Comparison of ENCODE assay signal across 11 cellular contexts in the genomic region with DNA sequence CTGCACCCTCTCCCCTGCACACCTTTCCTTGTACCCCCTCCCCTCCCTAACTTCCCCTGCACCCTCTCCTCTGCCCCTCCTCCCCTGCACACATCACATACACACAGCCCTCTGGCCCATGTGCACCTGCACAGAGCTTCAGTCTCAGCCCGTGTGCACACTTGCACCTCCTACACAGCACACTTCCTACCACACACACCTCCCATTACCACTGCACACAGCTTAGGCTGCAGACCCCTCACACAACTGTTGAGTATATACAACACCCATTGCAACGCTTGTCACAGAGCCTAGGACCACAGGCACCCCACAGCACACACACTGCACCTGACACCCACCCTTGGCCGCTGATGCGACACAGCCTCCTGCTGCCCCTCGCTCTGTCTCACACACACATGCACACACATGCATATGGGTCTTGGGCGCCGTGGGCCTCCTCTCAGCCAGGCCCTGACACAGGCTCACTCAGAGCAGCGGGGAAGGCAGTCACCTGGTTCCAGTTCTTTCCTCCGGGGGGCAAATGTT. TPM values are rescaled to one million over a fixed set of nuclear protein-coding genes. Genes with fewer than 3 reads are reported as not detected.
DNase-seq lines count a peak whose midpoint lies in the region; ATAC-seq and TF ChIP-seq lines count a peak whose summit lies in the region.
"Had no signal": no experiment of that assay in that cellular context is flagged by ENCODE, and none has a peak within 500 bp of the region (broad histone marks: within the 10 kb centered on the region; RNA-seq: fewer than 3 reads in every experiment).

No MANE protein-coding gene starts in this region.

- peak overlapping the region; percentile 82 for H3K4me3 ChIP-seq in CD8-positive, alpha-beta T cell (ENCODE audit: low read depth, low read length)
- H3K4me3 ChIP-seq in OCI-LY7 (ENCODE audit: low read depth, low read length, poor library complexity, severe bottlenecking) (peak overlapping the region; percentile 54), esophagus squamous epithelium (peak overlapping the region; percentile 17 to 80 (median 60)), parathyroid adenoma (ENCODE audit: low read depth, low read length) (peak overlapping the region; percentile 16), smooth muscle cell (no peak overlapping the region)
- H3K4me3 ChIP-seq: PC-9, testis had no signal

- intact Hi-C loops in CD8-positive, alpha-beta T cell (cut with DNase I, micrococcal nuclease), result loop anchor here (2.0 kb wide), 1 partner anchor 92 kb away; a partner anchor contains a TSS
- intact Hi-C loops in OCI-LY7 (cut with micrococcal nuclease; ENCODE audit: unreplicated experiment), result no loop called here
- intact Hi-C loops in esophagus squamous epithelium (cut with DNase I), result no loop called here

- no peak for TF ChIP-seq CTCF in CD8-positive, alpha-beta T cell (IDR thresholded peaks at IDR 0.05)
- TF ChIP-seq CTCF in OCI-LY7 (conservative IDR thresholded peaks at IDR 0.05; ENCODE audit: low read length) (no peak), esophagus squamous epithelium (IDR thresholded peaks at IDR 0.05) (no peak), parathyroid adenoma (IDR thresholded peaks at IDR 0.05) (no peak), smooth muscle cell (IDR thresholded peaks at IDR 0.05; ENCODE audit: borderline replicate concordance, insufficient read depth, poor library complexity, severe bottlenecking) (no peak)

- H3K4me1 ChIP-seq in CD8-positive, alpha-beta T cell (ENCODE audit: insufficient read depth, low read length), result peaks cover 27% of the 10 kb centered on the region
- peaks cover 23% of the 10 kb centered on the region for H3K4me1 ChIP-seq in OCI-LY7 (ENCODE audit: insufficient read depth, low read length, poor library complexity, severe bottlenecking)
- H3K4me1 ChIP-seq in esophagus squamous epithelium, result peaks cover 18 to 56% (median 21%) of the 10 kb centered on the region in 3 donors
- no peaks in the 10 kb centered on the region for H3K4me1 ChIP-seq in parathyroid adenoma
- no peaks in the 10 kb centered on the region for H3K4me1 ChIP-seq in smooth muscle cell (ENCODE audit: low read depth)

- no TSS peak for BruUV-seq in OCI-LY7 (replicated peaks; lab: Mats Ljungman, UMichigan)

- H3F3A ChIP-seq in smooth muscle cell (ENCODE audit: low read depth), result no peaks in the 10 kb centered on the region

- peaks cover 31% of the 10 kb centered on the region for H3K4me1 Mint-ChIP-seq in CD8-positive, alpha-beta T cell (ENCODE audit: low read depth)

- no peaks in the 10 kb centered on the region for H3K9me3 ChIP-seq in CD8-positive, alpha-beta T cell (ENCODE audit: low read length)
- H3K9me3 ChIP-seq in OCI-LY7 (ENCODE audit: low read length) (no peaks in the 10 kb centered on the region), esophagus squamous epithelium (no peaks in the 10 kb centered on the region), parathyroid adenoma (ENCODE audit: control insufficient read depth, low read length) (no peaks in the 10 kb centered on the region), smooth muscle cell (replicated peaks; ENCODE audit: low read depth) (no peaks in the 10 kb centered on the region)
- H3K9me3 ChIP-seq: testis had no signal

- no peaks in the 10 kb centered on the region for H3K36me3 ChIP-seq in CD8-positive, alpha-beta T cell (ENCODE audit: insufficient read depth, low read length)
- H3K36me3 ChIP-seq in OCI-LY7 (ENCODE audit: insufficient read depth, low read length), result no peaks in the 10 kb centered on the region
- H3K36me3 ChIP-seq in esophagus squamous epithelium, result no peaks in the 10 kb centered on the region
- H3K36me3 ChIP-seq in parathyroid adenoma (ENCODE audit: control insufficient read depth, insufficient read depth, low read length), result no peaks in the 10 kb centered on the region
- H3K36me3 ChIP-seq in smooth muscle cell (ENCODE audit: low read depth), result no peaks in the 10 kb centered on the region

- peak in 2 of 7 experiments; percentile 21 to 59 for DNase-seq in CD8-positive, alpha-beta T cell
- DNase-seq in OCI-LY7 (ENCODE audit: low spot score), result peak; percentile 49
- no peak for DNase-seq in esophagus squamous epithelium (lab: John Stamatoyannopoulos, UW)
- DNase-seq in smooth muscle cell (lab: John Stamatoyannopoulos, UW; ENCODE audit: unreplicated experiment), result no peak
- no peak for DNase-seq in OCI-M2 (lab: John Stamatoyannopoulos, UW; ENCODE audit: unreplicated experiment)
- no peak for DNase-seq in T1000 (lab: John Stamatoyannopoulos, UW)
- DNase-seq: kidney glomerular epithelial cell, testis had no signal

- 47 to 68% methylated on average over 5 to 7 of the region's 9 CpGs for WGBS in esophagus squamous epithelium, 2 donors
- WGBS in smooth muscle cell (ENCODE audit: low lambda C conversion rate), result 85% methylated on average over 9 of the region's 9 CpGs

- no peaks in the 10 kb centered on the region for H3K9me2 ChIP-seq in OCI-LY7 (ENCODE audit: insufficient read depth, low read length)

- peak overlapping the region; percentile 70 for H3K27ac ChIP-seq in CD8-positive, alpha-beta T cell (ENCODE audit: low read depth, low read length)
- H3K27ac ChIP-seq in OCI-LY7 (ENCODE audit: low read depth, low read length, poor library complexity, severe bottlenecking), result no peak overlapping the region
- H3K27ac ChIP-seq in esophagus squamous epithelium, result peak overlapping the region in 3 of 4 donors; percentile 28 to 93 (median 80)
- H3K27ac ChIP-seq in parathyroid adenoma, result no peak overlapping the region
- H3K27ac ChIP-seq in smooth muscle cell (ENCODE audit: low read depth), result no peak overlapping the region
- H3K27ac ChIP-seq: PC-9, testis had no signal

- H3K4me2 ChIP-seq in OCI-LY7 (ENCODE audit: low read length) (peak overlapping the region; percentile 39), parathyroid adenoma (ENCODE audit: low read length) (no peak overlapping the region), smooth muscle cell (no peak overlapping the region)
- H3K4me2 ChIP-seq: PC-9 had no signal

- H3K36me3 Mint-ChIP-seq in CD8-positive, alpha-beta T cell, result peaks cover 9% of the 10 kb centered on the region

- no peaks in the 10 kb centered on the region for H3K27me3 ChIP-seq in CD8-positive, alpha-beta T cell (ENCODE audit: insufficient read depth, low read length)
- H3K27me3 ChIP-seq in esophagus squamous epithelium (peaks cover 0 to 45% (median 0%) of the 10 kb centered on the region in 4 donors), parathyroid adenoma (ENCODE audit: control insufficient read depth, insufficient read depth, low read length) (no peaks in the 10 kb centered on the region), smooth muscle cell (ENCODE audit: low read depth) (peaks cover 19% of the 10 kb centered on the region)
- H3K27me3 ChIP-seq: testis had no signal

- peak overlapping the region; percentile 96 for H3K4me3 Mint-ChIP-seq in CD8-positive, alpha-beta T cell

- H2AFZ ChIP-seq in OCI-LY7 (ENCODE audit: low read length) (peak overlapping the region; percentile 46; the same call in 1 of the 2 replicates), parathyroid adenoma (no peak overlapping the region), smooth muscle cell (ENCODE audit: low read depth) (no peak overlapping the region)
- H2AFZ ChIP-seq: PC-9 had no signal

- H3K9ac ChIP-seq in parathyroid adenoma (no peak overlapping the region), smooth muscle cell (ENCODE audit: low read depth) (no peak overlapping the region)

- H3K9me3 Mint-ChIP-seq in CD8-positive, alpha-beta T cell, result no peaks in the 10 kb centered on the region

- POLR2A ChIA-PET in CD8-positive, alpha-beta T cell (lab: Charles Lee), result interaction anchor here (0.6 to 4.6 kb wide), 10 partner anchors 8 to 848 kb away, joined by 3 to 58 read pairs (median 4); a partner anchor contains a TSS
- POLR2A ChIA-PET in OCI-LY7 (lab: Charles Lee), result interaction anchor here (1.2 kb wide), 1 partner anchor 140 kb away, joined by 4 read pairs; no protein-coding TSS in a partner anchor

- ATAC-seq in CD8-positive, alpha-beta T cell, result peak; percentile 17
- no peak for ATAC-seq in GM21447 (IDR thresholded peaks at IDR 0.05; ENCODE audit: unreplicated experiment)

- peak overlapping the region; percentile 95 for H3K27ac Mint-ChIP-seq in CD8-positive, alpha-beta T cell

- TF ChIP-seq POLR2A in esophagus squamous epithelium (IDR thresholded peaks at IDR 0.05), result no peak

- no peaks in the 10 kb centered on the region for H4K20me1 ChIP-seq in OCI-LY7 (ENCODE audit: insufficient read depth, low read length)
- H4K20me1 ChIP-seq in smooth muscle cell (ENCODE audit: low read depth), result no peaks in the 10 kb centered on the region

- CTCF ChIA-PET in CD8-positive, alpha-beta T cell (lab: Charles Lee), result interaction anchor here (1.2 to 6.2 kb wide), 3 partner anchors 8 to 34 kb away, joined by 3 to 65 read pairs (median 5); a partner anchor contains a TSS
- CTCF ChIA-PET in OCI-LY7 (lab: Charles Lee; ENCODE audit: unreplicated experiment), result interaction anchor here (0.6 kb wide), 1 partner anchor 13 kb away, joined by 3 read pairs; no protein-coding TSS in a partner anchor

- H3K79me2 ChIP-seq in OCI-LY7 (ENCODE audit: insufficient read depth, low read depth, low read length), result no peaks in the 10 kb centered on the region
- no peaks in the 10 kb centered on the region for H3K79me2 ChIP-seq in parathyroid adenoma
- no peaks in the 10 kb centered on the region for H3K79me2 ChIP-seq in smooth muscle cell (ENCODE audit: low read depth)

- H3K27me3 Mint-ChIP-seq in CD8-positive, alpha-beta T cell (ENCODE audit: low read depth), result no peaks in the 10 kb centered on the region

RNA-seq across cellular contexts. Expression of a gene that starts 0.4 kb away (rescaled TPM):
- total RNA-seq in CD8-positive, alpha-beta T cell, result 100 to 1,000 TPM; 270 to 294 TPM
- 36.9 and 57.2 TPM in 2 replicates for total RNA-seq in OCI-LY7 (2014; rRNA removed; shearing (Covaris generic))
- 25.3 and 29.2 TPM in 2 replicates for total RNA-seq in OCI-LY7 (2022)
- 10 to 100 TPM; 15.5 to 35.1 (median 16.1) TPM for total RNA-seq in esophagus squamous epithelium
- total RNA-seq in smooth muscle cell, result 15.3 and 18.3 TPM in 2 replicates
- polyA plus RNA-seq in smooth muscle cell, result 26.3 and 29.4 TPM in 2 replicates

RNA-seq across cellular contexts. Expression of a gene that starts 20.4 kb away (rescaled TPM):
- under 1 TPM in 1 of 2 experiments, not detected in 1; 0.62 TPM for total RNA-seq in CD8-positive, alpha-beta T cell
- not detected in 2 replicates for total RNA-seq in OCI-LY7 (2014; rRNA removed; shearing (Covaris generic))
- total RNA-seq in OCI-LY7 (2022), result not detected in 2 replicates
- 1,000 to 10,000 TPM in 1 of 4 donors, 100 to 1,000 TPM in 3; 314 to 1,016 (median 520) TPM for total RNA-seq in esophagus squamous epithelium
- total RNA-seq in smooth muscle cell, result 32.0 and 61.2 TPM in 2 replicates
- polyA plus RNA-seq in smooth muscle cell, result 24.6 and 69.9 TPM in 2 replicates

RNA-seq across cellular contexts. Expression of a gene that starts 27.4 kb away (rescaled TPM):
- total RNA-seq in CD8-positive, alpha-beta T cell, result 10 to 100 TPM; 84.0 to 86.7 TPM
- total RNA-seq in OCI-LY7 (2014; rRNA removed; shearing (Covaris generic)), result 22.2 and 25.7 TPM in 2 replicates
- total RNA-seq in OCI-LY7 (2022) (27.6 and 28.2 TPM in 2 replicates), esophagus squamous epithelium (10 to 100 TPM; 11.0 to 22.1 (median 16.2) TPM), smooth muscle cell (0.67 and 1.4 TPM in 2 replicates)
- polyA plus RNA-seq in smooth muscle cell, result 1.5 and 7.1 TPM in 2 replicates

RNA-seq across cellular contexts. Expression of a gene that starts 35.7 kb away (rescaled TPM):
- 10 to 100 TPM; 18.9 to 21.8 TPM for total RNA-seq in CD8-positive, alpha-beta T cell
- total RNA-seq in OCI-LY7 (2014; rRNA removed; shearing (Covaris generic)), result 19.6 and 27.8 TPM in 2 replicates
- total RNA-seq in OCI-LY7 (2022) (30.3 and 32.7 TPM in 2 replicates), esophagus squamous epithelium (10 to 100 TPM; 15.8 to 34.3 (median 22.8) TPM), smooth muscle cell (15.2 and 20.7 TPM in 2 replicates)
- polyA plus RNA-seq in smooth muscle cell, result 25.2 and 33.5 TPM in 2 replicates

RNA-seq across cellular contexts. Expression of a gene that starts 45.1 kb away (rescaled TPM):
- total RNA-seq in CD8-positive, alpha-beta T cell, result under 1 TPM; 0.44 to 0.84 TPM
- not detected in 2 replicates for total RNA-seq in OCI-LY7 (2014; rRNA removed; shearing (Covaris generic))
- not detected in 2 replicates for total RNA-seq in OCI-LY7 (2022)
- 1 to 10 TPM in 3 of 4 donors, under 1 TPM in 1; 0.97 to 7.9 (median 3.3) TPM for total RNA-seq in esophagus squamous epithelium
- 21.9 and 48.8 TPM in 2 replicates for total RNA-seq in smooth muscle cell
- 44.9 and 45.8 TPM in 2 replicates for polyA plus RNA-seq in smooth muscle cell

Comparison
In these comparisons a context has a peak if more than half of its experiments do, and no peak if none do; other contexts are left out.
1. H3K27ac ChIP-seq: peak in CD8-positive, alpha-beta T cell (single experiment) and esophagus squamous epithelium (3 of 4); none in OCI-LY7 (single experiment), parathyroid adenoma (single experiment) and smooth muscle cell (single experiment).
2. RNA of a gene that starts 0.4 kb away (total RNA-seq): 270 to 294 TPM in CD8-positive, alpha-beta T cell; 25.3 to 57.2 TPM in OCI-LY7, 15.3 to 18.3 TPM in smooth muscle cell and 15.5 to 35.1 TPM in esophagus squamous epithelium; every median in the first group is over 4 times any median in the second.
3. RNA of a gene that starts 20.4 kb away (total RNA-seq): 314 to 1,016 TPM in esophagus squamous epithelium and 32.0 to 61.2 TPM in smooth muscle cell; 0.62 TPM in CD8-positive, alpha-beta T cell and not detected in OCI-LY7; every median in the first group is over 10 times any median in the second.
4. intact Hi-C loops: an anchor here in CD8-positive, alpha-beta T cell (2.0 kb wide); none called in OCI-LY7 and esophagus squamous epithelium.